Comparison of ENCODE assay signal across 1 cellular context in the genomic region with DNA sequence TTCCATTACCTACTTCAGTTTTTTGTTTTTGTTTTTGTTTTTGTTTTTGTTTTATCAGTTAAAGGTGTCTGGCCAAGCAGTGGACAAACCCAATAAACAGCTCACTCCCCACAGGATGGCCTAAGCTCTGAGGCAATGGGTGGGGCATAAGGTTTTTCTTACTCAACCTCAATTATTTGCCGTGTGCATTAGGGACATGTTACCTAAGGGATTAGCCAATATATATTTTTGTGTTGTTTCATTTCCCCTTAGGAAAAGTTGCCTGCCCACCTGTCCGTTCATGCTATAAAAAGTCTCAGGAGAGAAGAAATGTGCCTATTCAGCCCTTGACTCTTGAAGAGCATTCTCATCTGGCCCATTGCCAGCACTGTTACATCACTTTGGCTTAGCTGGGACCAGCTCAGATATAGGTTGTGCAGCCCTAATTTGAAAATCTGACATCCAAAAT.
TF ChIP-seq lines count a peak whose summit lies in the region.

No MANE protein-coding gene starts in this region.

TF ChIP-seq in HEK293, 187 proteins besides CTCF, POLR2A, EP300 and RAD21 (continued from another document and continues in another):
- no peak for TF ChIP-seq PRDM2 (tag by site-specific recombination; IDR thresholded peaks at IDR 0.05; ENCODE audit: borderline replicate concordance)
- no peak for TF ChIP-seq ZNF76 (tag by site-specific recombination; IDR thresholded peaks at IDR 0.05; ENCODE audit: borderline replicate concordance, low read depth)
- no peak for TF ChIP-seq BCL11B (tag by site-specific recombination; IDR thresholded peaks at IDR 0.05; ENCODE audit: low read depth)
- no peak for TF ChIP-seq ZNF830 (tag by site-specific recombination; IDR thresholded peaks at IDR 0.05; ENCODE audit: low read depth)
- TF ChIP-seq ZNF266 (tag by site-specific recombination; IDR thresholded peaks at IDR 0.05; ENCODE audit: low read depth) = no peak
- TF ChIP-seq ZNF121 (tag by site-specific recombination; IDR thresholded peaks at IDR 0.05) = no peak
- TF ChIP-seq, protein P1, sequence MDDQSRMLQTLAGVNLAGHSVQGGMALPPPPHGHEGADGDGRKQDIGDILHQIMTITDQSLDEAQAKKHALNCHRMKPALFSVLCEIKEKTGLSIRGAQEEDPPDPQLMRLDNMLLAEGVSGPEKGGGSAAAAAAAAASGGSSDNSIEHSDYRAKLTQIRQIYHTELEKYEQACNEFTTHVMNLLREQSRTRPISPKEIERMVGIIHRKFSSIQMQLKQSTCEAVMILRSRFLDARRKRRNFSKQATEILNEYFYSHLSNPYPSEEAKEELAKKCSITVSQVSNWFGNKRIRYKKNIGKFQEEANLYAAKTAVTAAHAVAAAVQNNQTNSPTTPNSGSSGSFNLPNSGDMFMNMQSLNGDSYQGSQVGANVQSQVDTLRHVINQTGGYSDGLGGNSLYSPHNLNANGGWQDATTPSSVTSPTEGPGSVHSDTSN (CRISPR knock-in tag; IDR thresholded peaks at IDR 0.05) = no peak
- no peak for TF ChIP-seq ZNF23 (tag by site-specific recombination; IDR thresholded peaks at IDR 0.05; ENCODE audit: borderline replicate concordance)
- TF ChIP-seq ZNF510 (tag by site-specific recombination; IDR thresholded peaks at IDR 0.05; ENCODE audit: insufficient replicate concordance) = no peak
- TF ChIP-seq HOXC10 (CRISPR knock-in tag; IDR thresholded peaks at IDR 0.05) = no peak
- TF ChIP-seq ZNF561 (tag by site-specific recombination; IDR thresholded peaks at IDR 0.05; ENCODE audit: borderline replicate concordance) = peak; percentile 75; the same call in 1 of the 2 replicates
- TF ChIP-seq ZNF18 (tag by site-specific recombination; IDR thresholded peaks at IDR 0.05) = no peak
- no peak for TF ChIP-seq ZNF292 (tag by site-specific recombination; IDR thresholded peaks at IDR 0.05; ENCODE audit: borderline replicate concordance, low read depth)
- TF ChIP-seq ZBTB17 (tag by site-specific recombination; IDR thresholded peaks at IDR 0.05) = peak; percentile 53
- peak; percentile 50; the same call in 1 of the 2 replicates for TF ChIP-seq KLF8 (tag by site-specific recombination; IDR thresholded peaks at IDR 0.05)
- TF ChIP-seq ZNF621 (tag by site-specific recombination; IDR thresholded peaks at IDR 0.05) = no peak
- no peak for TF ChIP-seq OSR2 (tag by site-specific recombination; IDR thresholded peaks at IDR 0.05)
- TF ChIP-seq ZNF48 (tag by site-specific recombination; IDR thresholded peaks at IDR 0.05) = no peak
- peak; percentile 37; the same call in 1 of the 2 replicates for TF ChIP-seq IKZF3 (tag by site-specific recombination; IDR thresholded peaks at IDR 0.05)
- TF ChIP-seq ZSCAN30 (tag by site-specific recombination; IDR thresholded peaks at IDR 0.05) = no peak
- TF ChIP-seq ZNF391 (tag by site-specific recombination; IDR thresholded peaks at IDR 0.05; ENCODE audit: borderline replicate concordance, low read depth) = no peak
- no peak for TF ChIP-seq ZSCAN16 (tag by site-specific recombination; IDR thresholded peaks at IDR 0.05)
- TF ChIP-seq, protein P2, sequence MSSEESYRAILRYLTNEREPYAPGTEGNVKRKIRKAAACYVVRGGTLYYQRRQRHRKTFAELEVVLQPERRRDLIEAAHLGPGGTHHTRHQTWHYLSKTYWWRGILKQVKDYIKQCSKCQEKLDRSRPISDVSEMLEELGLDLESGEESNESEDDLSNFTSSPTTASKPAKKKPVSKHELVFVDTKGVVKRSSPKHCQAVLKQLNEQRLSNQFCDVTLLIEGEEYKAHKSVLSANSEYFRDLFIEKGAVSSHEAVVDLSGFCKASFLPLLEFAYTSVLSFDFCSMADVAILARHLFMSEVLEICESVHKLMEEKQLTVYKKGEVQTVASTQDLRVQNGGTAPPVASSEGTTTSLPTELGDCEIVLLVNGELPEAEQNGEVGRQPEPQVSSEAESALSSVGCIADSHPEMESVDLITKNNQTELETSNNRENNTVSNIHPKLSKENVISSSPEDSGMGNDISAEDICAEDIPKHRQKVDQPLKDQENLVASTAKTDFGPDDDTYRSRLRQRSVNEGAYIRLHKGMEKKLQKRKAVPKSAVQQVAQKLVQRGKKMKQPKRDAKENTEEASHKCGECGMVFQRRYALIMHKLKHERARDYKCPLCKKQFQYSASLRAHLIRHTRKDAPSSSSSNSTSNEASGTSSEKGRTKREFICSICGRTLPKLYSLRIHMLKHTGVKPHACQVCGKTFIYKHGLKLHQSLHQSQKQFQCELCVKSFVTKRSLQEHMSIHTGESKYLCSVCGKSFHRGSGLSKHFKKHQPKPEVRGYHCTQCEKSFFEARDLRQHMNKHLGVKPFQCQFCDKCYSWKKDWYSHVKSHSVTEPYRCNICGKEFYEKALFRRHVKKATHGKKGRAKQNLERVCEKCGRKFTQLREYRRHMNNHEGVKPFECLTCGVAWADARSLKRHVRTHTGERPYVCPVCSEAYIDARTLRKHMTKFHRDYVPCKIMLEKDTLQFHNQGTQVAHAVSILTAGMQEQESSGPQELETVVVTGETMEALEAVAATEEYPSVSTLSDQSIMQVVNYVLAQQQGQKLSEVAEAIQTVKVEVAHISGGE (tag by site-specific recombination; conservative IDR thresholded peaks at IDR 0.05; ENCODE audit: low read depth) = no peak
- TF ChIP-seq ZNF354C (tag by site-specific recombination; IDR thresholded peaks at IDR 0.05; ENCODE audit: borderline replicate concordance, low read depth) = no peak
- no peak for TF ChIP-seq ZNF302 (tag by site-specific recombination; IDR thresholded peaks at IDR 0.05; ENCODE audit: low read depth)
- no peak for TF ChIP-seq FEZF1 (tag by site-specific recombination; IDR thresholded peaks at IDR 0.05)
- TF ChIP-seq INSM2 (tag by site-specific recombination; IDR thresholded peaks at IDR 0.05) = no peak
- no peak for TF ChIP-seq ZNF785 (tag by site-specific recombination; IDR thresholded peaks at IDR 0.05)
- no peak for TF ChIP-seq ZNF398 (tag by site-specific recombination; IDR thresholded peaks at IDR 0.05)
- no peak for TF ChIP-seq SCRT2 (tag by site-specific recombination; IDR thresholded peaks at IDR 0.05)
- TF ChIP-seq EGR2 (tag by site-specific recombination; IDR thresholded peaks at IDR 0.05; ENCODE audit: low read depth) = no peak
- peak; percentile 51 for TF ChIP-seq ZNF335 (tag by site-specific recombination; conservative IDR thresholded peaks at IDR 0.05)
- TF ChIP-seq ZBTB6 (tag by site-specific recombination; IDR thresholded peaks at IDR 0.05) = no peak
- TF ChIP-seq SP2 (tag by site-specific recombination; IDR thresholded peaks at IDR 0.05) = no peak
- no peak for TF ChIP-seq ZSCAN23 (tag by site-specific recombination; IDR thresholded peaks at IDR 0.05)
- TF ChIP-seq, protein P3, sequence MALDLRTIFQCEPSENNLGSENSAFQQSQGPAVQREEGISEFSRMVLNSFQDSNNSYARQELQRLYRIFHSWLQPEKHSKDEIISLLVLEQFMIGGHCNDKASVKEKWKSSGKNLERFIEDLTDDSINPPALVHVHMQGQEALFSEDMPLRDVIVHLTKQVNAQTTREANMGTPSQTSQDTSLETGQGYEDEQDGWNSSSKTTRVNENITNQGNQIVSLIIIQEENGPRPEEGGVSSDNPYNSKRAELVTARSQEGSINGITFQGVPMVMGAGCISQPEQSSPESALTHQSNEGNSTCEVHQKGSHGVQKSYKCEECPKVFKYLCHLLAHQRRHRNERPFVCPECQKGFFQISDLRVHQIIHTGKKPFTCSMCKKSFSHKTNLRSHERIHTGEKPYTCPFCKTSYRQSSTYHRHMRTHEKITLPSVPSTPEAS (tag by site-specific recombination; IDR thresholded peaks at IDR 0.05) = no peak
- no peak for TF ChIP-seq ZFP41 (tag by site-specific recombination; IDR thresholded peaks at IDR 0.05; ENCODE audit: borderline replicate concordance)
- no peak for TF ChIP-seq ZNF623 (tag by site-specific recombination; IDR thresholded peaks at IDR 0.05)
- TF ChIP-seq MYNN (tag by site-specific recombination; IDR thresholded peaks at IDR 0.05; ENCODE audit: borderline replicate concordance) = no peak
- TF ChIP-seq KLF16 (tag by site-specific recombination; IDR thresholded peaks at IDR 0.05) = no peak
- no peak for TF ChIP-seq ZNF544 (tag by site-specific recombination; IDR thresholded peaks at IDR 0.05)
- TF ChIP-seq ZNF10 (tag by site-specific recombination; IDR thresholded peaks at IDR 0.05) = no peak
- TF ChIP-seq RBAK (tag by site-specific recombination; IDR thresholded peaks at IDR 0.05) = no peak
- TF ChIP-seq YY2 (tag by site-specific recombination; IDR thresholded peaks at IDR 0.05) = no peak
- TF ChIP-seq ZNF629 (tag by site-specific recombination; IDR thresholded peaks at IDR 0.05) = peak; percentile 78
- no peak for TF ChIP-seq ZNF677 (tag by site-specific recombination; IDR thresholded peaks at IDR 0.05)
- no peak for TF ChIP-seq ZNF658 (tag by site-specific recombination; IDR thresholded peaks at IDR 0.05)
- no peak for TF ChIP-seq ZNF624 (tag by site-specific recombination; IDR thresholded peaks at IDR 0.05)
